ENCODE assay signal across 11 cellular contexts in the genomic region with DNA sequence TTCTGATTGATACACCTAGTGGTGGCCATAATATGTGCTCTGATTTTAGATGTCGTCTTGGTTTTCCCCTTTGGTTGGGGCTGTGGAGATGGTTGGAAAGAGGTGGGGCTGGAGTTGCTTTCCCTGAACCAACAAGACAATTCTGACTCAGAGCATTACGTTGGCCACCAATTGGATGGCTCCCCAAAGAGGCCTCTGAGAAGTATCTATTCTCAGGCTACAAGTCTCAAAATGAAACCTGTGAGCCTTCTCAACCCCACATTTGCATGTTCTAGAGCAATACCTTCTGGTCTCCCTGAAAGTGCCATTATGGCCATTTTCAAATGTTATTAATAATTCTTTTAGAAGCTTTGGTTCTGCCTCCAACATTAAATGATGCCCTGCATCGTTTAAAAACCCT.
DNase-seq lines count a peak whose midpoint lies in the region; ATAC-seq and FAIRE-seq lines count a peak whose summit lies in the region.
"Had no signal": no experiment of that assay in that cellular context is flagged by ENCODE, and none has a peak within 500 bp of the region (broad histone marks: within the 10 kb centered on the region; RNA-seq: fewer than 3 reads in every experiment).

No MANE protein-coding gene starts in this region.

- H3K9me3 ChIP-seq in effector memory CD4-positive, alpha-beta T cell (ENCODE audit: control insufficient read depth, low read length) = no peaks in the 10 kb centered on the region

- no peaks in the 10 kb centered on the region for H3K4me1 ChIP-seq in effector memory CD4-positive, alpha-beta T cell (ENCODE audit: control insufficient read depth, insufficient read depth, low read length, poor library complexity, severe bottlenecking)

- ATAC-seq in GM18499 (IDR thresholded peaks at IDR 0.05; ENCODE audit: insufficient read depth, unreplicated experiment) (peak; percentile 98), GM19372 (IDR thresholded peaks at IDR 0.05; ENCODE audit: low read depth, unreplicated experiment) (peak; percentile 95), HG02840 (IDR thresholded peaks at IDR 0.05; ENCODE audit: low FRiP score, unreplicated experiment) (peak; percentile 94), HG03521 (IDR thresholded peaks at IDR 0.05; ENCODE audit: unreplicated experiment) (peak; percentile 99)
- ATAC-seq: K562, left cardiac atrium had no signal

- no peak overlapping the region for H3K4me3 ChIP-seq in effector memory CD4-positive, alpha-beta T cell (ENCODE audit: insufficient read depth, low read depth, low read length, poor library complexity, severe bottlenecking)
- H3K4me3 ChIP-seq: K562 had no signal

- no peaks in the 10 kb centered on the region for H3K27me3 ChIP-seq in effector memory CD4-positive, alpha-beta T cell (replicated peaks; ENCODE audit: control insufficient read depth, insufficient read depth, low read length, poor library complexity, severe bottlenecking)

- DNase-seq in effector memory CD4-positive, alpha-beta T cell = no peak
- DNase-seq in ureter (ENCODE audit: low spot score) (no peak), foreskin melanocyte (no peak), RCC 7860 (ENCODE audit: low spot score) (no peak)
- DNase-seq: C1 segment of cervical spinal cord, left cardiac atrium had no signal

- H3K36me3 ChIP-seq in effector memory CD4-positive, alpha-beta T cell (ENCODE audit: control insufficient read depth, insufficient read depth, low read length) = no peaks in the 10 kb centered on the region

- no peak overlapping the region for H3K27ac ChIP-seq in effector memory CD4-positive, alpha-beta T cell (ENCODE audit: insufficient read depth, low read length, poor library complexity, severe bottlenecking)

- no peak for FAIRE-seq in RCC 7860 (lab: Jason Lieb, UNC)
- FAIRE-seq: K562 had no signal
